Comparison of ENCODE assay signal across 1 cellular context in genomic region chr20:54123587-54124180, GRCh38.
A peak's percentile ranks its signal among the peaks of the same experiment; 100 is the strongest.
TF ChIP-seq lines count a peak whose summit lies in the region.

No MANE protein-coding gene starts in this region.

TF ChIP-seq in H1, 55 proteins besides CTCF, POLR2A, EP300 and RAD21:
- TF ChIP-seq YY1 (IDR thresholded peaks at IDR 0.05; ENCODE audit: low read depth, low read length) (no peak), MAFK (IDR thresholded peaks at IDR 0.05; ENCODE audit: low read depth, low read length) (peak; percentile 70; the same call in 1 of the 2 replicates), TEAD4 (IDR thresholded peaks at IDR 0.05; ENCODE audit: low read depth, low read length) (peak; percentile 74; the same call in 1 of the 2 replicates), SP1 (IDR thresholded peaks at IDR 0.05; ENCODE audit: low read depth, low read length) (0 out of 2 replicates have a peak, but pooled peaks have one; percentile 18), FOSL1 (IDR thresholded peaks at IDR 0.05; ENCODE audit: insufficient read depth, low read depth, low read length) (no peak), BACH1 (IDR thresholded peaks at IDR 0.05; ENCODE audit: low read length) (peak; percentile 74)
TF ChIP-seq in H1: peak in this region for 4.
